Comparison of ENCODE assay signal across 19 cellular contexts in genomic region chr20:24376523-24377085, GRCh38.
A peak's percentile ranks its signal among the peaks of the same experiment; 100 is the strongest.
DNase-seq lines count a peak whose midpoint lies in the region; ATAC-seq, FAIRE-seq and TF ChIP-seq lines count a peak whose summit lies in the region.
"Had no signal": no experiment of that assay in that cellular context is flagged by ENCODE, and none has a peak within 500 bp of the region (broad histone marks: within the 10 kb centered on the region; RNA-seq: fewer than 3 reads in every experiment).

No MANE protein-coding gene starts in this region.

- DNase-seq in HepG2 (ENCODE audit: low spot score) = no peak
- no peak for DNase-seq in right lobe of liver
- peak; percentile 61 for DNase-seq in astrocyte of the spinal cord (ENCODE audit: low read depth, low spot score)
- DNase-seq in fibroblast of villous mesenchyme (ENCODE audit: low read depth) = peak; percentile 6
- DNase-seq in activated CD8-positive, alpha-beta memory T cell treated with anti-CD3 and anti-CD28 coated beads for 24 hours = no peak
- DNase-seq in right atrium auricular region (ENCODE audit: low spot score) = no peak
- no peak for DNase-seq in heart right ventricle
- DNase-seq: activated CD4-positive, alpha-beta T cell treated with anti-CD3 and anti-CD28 coated beads for 36 hours; activated naive CD8-positive, alpha-beta T cell treated with anti-CD3 and anti-CD28 coated beads, Interleukin-2, amount 10 ng/mL, durations not matched to agents 7 days and 5 days; CD4-positive, alpha-beta T cell; lower lobe of right lung; NCI-H1436; NCI-H510A treated with DMSO at 0.1 percent for 48 hours; SHP77; substantia nigra; T-cell; uterus had no signal

- H3K27me3 ChIP-seq in HepG2 (ENCODE audit: control insufficient read depth in 1 of 2, insufficient read depth in 2 of 2, low read length in 2 of 2) = no peaks in the 10 kb centered on the region
- no peaks in the 10 kb centered on the region for H3K27me3 ChIP-seq in right lobe of liver
- no peaks in the 10 kb centered on the region for H3K27me3 ChIP-seq in right atrium auricular region
- H3K27me3 ChIP-seq in heart right ventricle = peaks cover 0 to 5% (median 0%) of the 10 kb centered on the region in 7 donors
- H3K27me3 ChIP-seq: uterus had no signal

- H3K27ac ChIP-seq in HepG2 (ENCODE audit: extremely low read length, insufficient read depth, low read length) (no peak overlapping the region), right lobe of liver (no peak overlapping the region), right atrium auricular region (no peak overlapping the region), heart right ventricle (no peak overlapping the region)
- H3K27ac ChIP-seq: lower lobe of right lung, uterus had no signal

- TF ChIP-seq EP300 in HepG2 (IDR thresholded peaks at IDR 0.05; ENCODE audit: low read depth in 2 of 2, low read length in 2 of 2) = no peak
- no peak for TF ChIP-seq EP300 in HepG2 (CRISPR knock-in tag; IDR thresholded peaks at IDR 0.05; ENCODE audit: borderline replicate concordance)

- no peak overlapping the region for H2AFZ ChIP-seq in HepG2 (ENCODE audit: low read length)
- H2AFZ ChIP-seq: GM23338 had no signal

- TF ChIP-seq POLR2A in HepG2 (IDR thresholded peaks at IDR 0.05; ENCODE audit: insufficient read depth in 1 of 2, low read depth in 2 of 2, low read length in 2 of 2) (no peak), right lobe of liver (IDR thresholded peaks at IDR 0.05) (no peak)

- H3K9me3 ChIP-seq in HepG2 (ENCODE audit: low read length) (no peaks in the 10 kb centered on the region), right lobe of liver (no peaks in the 10 kb centered on the region), right atrium auricular region (no peaks in the 10 kb centered on the region), heart right ventricle (no peaks in the 10 kb centered on the region)
- H3K9me3 ChIP-seq: lower lobe of right lung, uterus had no signal

- POLR2A ChIA-PET in HepG2 (lab: Yijun Ruan, JAX) = no interaction called here

- intact Hi-C loops in HepG2 (cut with micrococcal nuclease; ENCODE audit: unreplicated experiment) = no loop called here
- intact Hi-C loops in right lobe of liver (cut with DNase I) = no loop called here
- intact Hi-C loops in heart right ventricle (cut with DNase I) = no loop called here

- in situ Hi-C loops in HepG2 (cut with HindIII; ENCODE audit: extremely low pct_ligation_motif_present, low pct_unique_long_range_greater_than_20kb) (no loop called here), astrocyte of the spinal cord (cut with HindIII; ENCODE audit: low sequenced_read_pairs) (no loop called here)

- H4K20me1 ChIP-seq in HepG2 (ENCODE audit: insufficient read depth, low read length) = no peaks in the 10 kb centered on the region

- H3K4me3 ChIP-seq in HepG2 (replicated peaks in 1 of 3; ENCODE audit: insufficient read depth in 1 of 3, low read depth in 2 of 3, low read length in 3 of 3) = no peak overlapping the region
- no peak overlapping the region for H3K4me3 ChIP-seq in right lobe of liver
- H3K4me3 ChIP-seq in astrocyte of the spinal cord (ENCODE audit: low read depth, low read length) = no peak overlapping the region
- no peak overlapping the region for H3K4me3 ChIP-seq in fibroblast of villous mesenchyme (ENCODE audit: low read depth, low read length)
- H3K4me3 ChIP-seq in right atrium auricular region = no peak overlapping the region
- no peak overlapping the region for H3K4me3 ChIP-seq in heart right ventricle
- H3K4me3 ChIP-seq: GM23338, lower lobe of right lung, uterus had no signal

- H3K9ac ChIP-seq in HepG2 (ENCODE audit: insufficient read depth, low read depth, low read length) = no peak overlapping the region

- H3K4me1 ChIP-seq in HepG2 (ENCODE audit: insufficient read depth, low read length) (no peaks in the 10 kb centered on the region), right lobe of liver (no peaks in the 10 kb centered on the region), right atrium auricular region (peaks cover 0 to 8% of the 10 kb centered on the region in 2 donors), heart right ventricle (peaks cover 0 to 10% (median 0%) of the 10 kb centered on the region in 9 donors)
- H3K4me1 ChIP-seq: lower lobe of right lung, uterus had no signal

- TF ChIP-seq CTCF in HepG2 (CRISPR knock-in tag; IDR thresholded peaks at IDR 0.05) = no peak
- no peak for TF ChIP-seq CTCF in right lobe of liver (IDR thresholded peaks at IDR 0.05)
- TF ChIP-seq CTCF in astrocyte of the spinal cord (IDR thresholded peaks at IDR 0.05; ENCODE audit: low read depth, low read length) = no peak
- TF ChIP-seq CTCF in fibroblast of villous mesenchyme (IDR thresholded peaks at IDR 0.05; ENCODE audit: insufficient read depth, low read depth, low read length) = no peak
- no peak for TF ChIP-seq CTCF in right atrium auricular region (IDR thresholded peaks at IDR 0.05)
- TF ChIP-seq CTCF in heart right ventricle (IDR thresholded peaks at IDR 0.05) = no peak

- FAIRE-seq in HepG2 (lab: Jason Lieb, UNC) = no peak

- no peak overlapping the region for H3K4me2 ChIP-seq in HepG2 (ENCODE audit: low read depth, low read length)
- H3K4me2 ChIP-seq: GM23338 had no signal

- H3K79me2 ChIP-seq in HepG2 (ENCODE audit: insufficient read depth, low read length) = no peaks in the 10 kb centered on the region

- CTCF ChIA-PET in HepG2 (lab: Yijun Ruan, JAX; ENCODE audit: low intra/inter-chr PET ratio, low total read pairs) = no interaction called here

- ATAC-seq in HepG2 = no peak
- ATAC-seq in right lobe of liver = no peak
- ATAC-seq in HG03097 (IDR thresholded peaks at IDR 0.05; ENCODE audit: low FRiP score, unreplicated experiment) = no peak
- no peak for ATAC-seq in heart right ventricle
- ATAC-seq: activated CD4-positive, alpha-beta T cell treated with anti-CD3 and anti-CD28 coated beads for 36 hours; GM23338; lower lobe of right lung; T-cell had no signal

- TF ChIP-seq RAD21 in HepG2 (CRISPR knock-in tag; IDR thresholded peaks at IDR 0.05) = no peak

- 2% methylated on average over 1 of the region's 1 CpG for WGBS in HepG2 (ENCODE audit: low lambda C conversion rate)
- WGBS in right lobe of liver (ENCODE audit: insufficient coverage, low coverage, low lambda C conversion rate, missing lambda C conversion rate) = 43% methylated on average over 1 of the region's 1 CpG
- WGBS in heart right ventricle, 2 donors = 56 to 68% methylated on average over 1 of the region's 1 CpG

- BruUV-seq in HepG2 (replicated peaks; lab: Mats Ljungman, UMichigan) = no TSS peak

- H3K36me3 ChIP-seq in HepG2 (replicated peaks in 1 of 2; ENCODE audit: control insufficient read depth in 1 of 2, insufficient read depth in 2 of 2, low read length in 2 of 2) (no peaks in the 10 kb centered on the region), right lobe of liver (no peaks in the 10 kb centered on the region), right atrium auricular region (no peaks in the 10 kb centered on the region), heart right ventricle (no peaks in the 10 kb centered on the region)
- H3K36me3 ChIP-seq: lower lobe of right lung, uterus had no signal

TF ChIP-seq in HepG2, 621 proteins besides CTCF, POLR2A, EP300 and RAD21:
- no peak for TF ChIP-seq ZNF639 (CRISPR knock-in tag; conservative IDR thresholded peaks at IDR 0.05)
- no peak for TF ChIP-seq REL (CRISPR knock-in tag; conservative IDR thresholded peaks at IDR 0.05)
- TF ChIP-seq NFYB (CRISPR knock-in tag; IDR thresholded peaks at IDR 0.05) = no peak
- TF ChIP-seq ZNF704 (CRISPR knock-in tag; IDR thresholded peaks at IDR 0.05; ENCODE audit: borderline replicate concordance) = no peak
- no peak for TF ChIP-seq KDM5B (CRISPR knock-in tag; IDR thresholded peaks at IDR 0.05; ENCODE audit: borderline replicate concordance)
- TF ChIP-seq EEA1 (CRISPR knock-in tag; IDR thresholded peaks at IDR 0.05; ENCODE audit: borderline replicate concordance) = no peak
- no peak for TF ChIP-seq ZNF446 (CRISPR knock-in tag; IDR thresholded peaks at IDR 0.05)
- peak; percentile 74; the same call in 1 of the 2 replicates for TF ChIP-seq NFE2L2 (IDR thresholded peaks at IDR 0.05; ENCODE audit: low read length)
- peak in 1 of 2 experiments; percentile 13; a peak in 1 of 4 replicates for TF ChIP-seq MAFK (conservative IDR thresholded peaks at IDR 0.05 in 1 of 2, IDR thresholded peaks at IDR 0.05 in 1 of 2; ENCODE audit: low read length in 2 of 2)
- no peak for TF ChIP-seq ARNTL (CRISPR knock-in tag; IDR thresholded peaks at IDR 0.05)

Comparison
In these comparisons a context has a peak if more than half of its experiments do, and no peak if none do; other contexts are left out.
1. DNase-seq: peak in astrocyte of the spinal cord (single experiment) and fibroblast of villous mesenchyme (single experiment); none in HepG2 (single experiment), right lobe of liver (0 of 3), activated CD8-positive, alpha-beta memory T cell treated with anti-CD3 and anti-CD28 coated beads for 24 hours (single experiment), right atrium auricular region (single experiment) and heart right ventricle (0 of 2).